In the genomic region with DNA sequence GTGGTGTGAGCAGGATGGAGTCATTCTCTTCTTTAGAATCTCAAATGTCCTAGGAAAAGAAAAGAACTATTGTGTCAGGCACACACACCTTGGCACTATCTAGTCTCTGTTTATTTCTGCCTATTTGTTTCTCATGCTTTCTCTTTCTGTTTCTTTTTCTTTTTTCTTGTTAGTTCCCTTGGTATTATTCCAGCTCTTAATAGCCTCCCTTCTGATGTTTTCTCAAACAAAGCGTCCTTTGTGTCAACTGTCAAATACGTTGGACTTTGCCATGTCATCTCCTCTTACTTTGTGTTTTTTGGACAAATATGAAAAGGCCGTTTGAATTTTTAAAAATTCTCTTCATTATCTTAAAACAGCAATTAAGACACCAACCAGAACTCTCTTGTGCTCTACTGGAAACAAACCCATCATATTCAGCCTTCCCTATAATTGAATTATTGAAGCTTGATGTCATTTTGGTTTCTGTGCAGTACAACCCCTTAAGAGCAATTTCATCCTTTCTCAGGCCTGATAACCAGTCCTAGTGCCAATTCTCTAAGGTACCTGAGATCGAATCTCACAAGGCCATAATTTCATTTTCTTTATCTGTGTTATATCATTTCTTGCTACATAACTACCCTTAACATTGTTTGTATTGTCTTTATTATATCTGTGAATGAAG, we compare ENCODE assay signal across 1 cellular context.
TF ChIP-seq lines count a peak whose summit lies in the region.

No MANE protein-coding gene starts in this region.

TF ChIP-seq in HepG2, 621 proteins besides CTCF, POLR2A, EP300 and RAD21 (continued from another document and continues in another):
- TF ChIP-seq, protein P1, sequence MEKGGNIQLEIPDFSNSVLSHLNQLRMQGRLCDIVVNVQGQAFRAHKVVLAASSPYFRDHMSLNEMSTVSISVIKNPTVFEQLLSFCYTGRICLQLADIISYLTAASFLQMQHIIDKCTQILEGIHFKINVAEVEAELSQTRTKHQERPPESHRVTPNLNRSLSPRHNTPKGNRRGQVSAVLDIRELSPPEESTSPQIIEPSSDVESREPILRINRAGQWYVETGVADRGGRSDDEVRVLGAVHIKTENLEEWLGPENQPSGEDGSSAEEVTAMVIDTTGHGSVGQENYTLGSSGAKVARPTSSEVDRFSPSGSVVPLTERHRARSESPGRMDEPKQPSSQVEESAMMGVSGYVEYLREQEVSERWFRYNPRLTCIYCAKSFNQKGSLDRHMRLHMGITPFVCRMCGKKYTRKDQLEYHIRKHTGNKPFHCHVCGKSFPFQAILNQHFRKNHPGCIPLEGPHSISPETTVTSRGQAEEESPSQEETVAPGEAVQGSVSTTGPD (CRISPR knock-in tag; IDR thresholded peaks at IDR 0.05), result no peak
- TF ChIP-seq ZKSCAN5 (CRISPR knock-in tag; IDR thresholded peaks at IDR 0.05) (no peak), ZNF17 (CRISPR knock-in tag; IDR thresholded peaks at IDR 0.05) (no peak), ZNF546 (CRISPR knock-in tag; conservative IDR thresholded peaks at IDR 0.05) (no peak), ZNF232 (CRISPR knock-in tag; IDR thresholded peaks at IDR 0.05; ENCODE audit: borderline replicate concordance) (no peak), MXD4 (CRISPR knock-in tag; IDR thresholded peaks at IDR 0.05) (no peak), ATM (IDR thresholded peaks at IDR 0.05; ENCODE audit: borderline replicate concordance) (no peak), HDAC2 (CRISPR knock-in tag; IDR thresholded peaks at IDR 0.05) (peak; percentile 42; the same call in 1 of the 2 replicates), ZNF850 (CRISPR knock-in tag; conservative IDR thresholded peaks at IDR 0.05) (no peak), NFKBIZ (CRISPR knock-in tag; IDR thresholded peaks at IDR 0.05) (no peak), ZNF367 (CRISPR knock-in tag; IDR thresholded peaks at IDR 0.05; ENCODE audit: borderline replicate concordance) (no peak), NFE2L2 (IDR thresholded peaks at IDR 0.05; ENCODE audit: low read length) (peak; percentile 18; the same call in 1 of the 2 replicates), KLF16 (CRISPR knock-in tag; IDR thresholded peaks at IDR 0.05) (no peak), RARA (CRISPR knock-in tag; IDR thresholded peaks at IDR 0.05) (no peak), HNF4A (CRISPR knock-in tag; IDR thresholded peaks at IDR 0.05) (peak; percentile 66), ZNF839 (CRISPR knock-in tag; IDR thresholded peaks at IDR 0.05; ENCODE audit: borderline replicate concordance) (no peak), ZFY (CRISPR knock-in tag; IDR thresholded peaks at IDR 0.05) (no peak), ZNF382 (CRISPR knock-in tag; IDR thresholded peaks at IDR 0.05; ENCODE audit: borderline replicate concordance) (no peak), SOX5 (CRISPR knock-in tag; IDR thresholded peaks at IDR 0.05; ENCODE audit: borderline replicate concordance) (peak; percentile 96), AGO2 (optimal IDR thresholded peaks at IDR 0.05; ENCODE audit: low read depth, low read length) (no peak), SNAPC2 (CRISPR knock-in tag; IDR thresholded peaks at IDR 0.05) (no peak), CENPT (CRISPR knock-in tag; IDR thresholded peaks at IDR 0.05; ENCODE audit: low read depth) (no peak), ZNF672 (CRISPR knock-in tag; IDR thresholded peaks at IDR 0.05) (no peak), NONO (IDR thresholded peaks at IDR 0.05) (no peak), NONO (CRISPR knock-in tag; conservative IDR thresholded peaks at IDR 0.05) (no peak), ZNF235 (CRISPR knock-in tag; IDR thresholded peaks at IDR 0.05; ENCODE audit: borderline replicate concordance) (no peak), KDM3A (CRISPR knock-in tag; IDR thresholded peaks at IDR 0.05; ENCODE audit: low read depth) (no peak), ZNF331 (CRISPR knock-in tag; IDR thresholded peaks at IDR 0.05) (0 out of 2 replicates have a peak, but pooled peaks have one; percentile 18)
- TF ChIP-seq, protein P2, sequence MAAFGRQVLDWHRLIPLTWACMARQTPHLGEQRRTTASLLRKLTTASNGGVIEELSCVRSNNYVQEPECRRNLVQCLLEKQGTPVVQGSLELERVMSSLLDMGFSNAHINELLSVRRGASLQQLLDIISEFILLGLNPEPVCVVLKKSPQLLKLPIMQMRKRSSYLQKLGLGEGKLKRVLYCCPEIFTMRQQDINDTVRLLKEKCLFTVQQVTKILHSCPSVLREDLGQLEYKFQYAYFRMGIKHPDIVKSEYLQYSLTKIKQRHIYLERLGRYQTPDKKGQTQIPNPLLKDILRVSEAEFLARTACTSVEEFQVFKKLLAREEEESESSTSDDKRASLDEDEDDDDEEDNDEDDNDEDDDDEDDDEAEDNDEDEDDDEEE (CRISPR knock-in tag; IDR thresholded peaks at IDR 0.05), result no peak
- TF ChIP-seq, protein P3, sequence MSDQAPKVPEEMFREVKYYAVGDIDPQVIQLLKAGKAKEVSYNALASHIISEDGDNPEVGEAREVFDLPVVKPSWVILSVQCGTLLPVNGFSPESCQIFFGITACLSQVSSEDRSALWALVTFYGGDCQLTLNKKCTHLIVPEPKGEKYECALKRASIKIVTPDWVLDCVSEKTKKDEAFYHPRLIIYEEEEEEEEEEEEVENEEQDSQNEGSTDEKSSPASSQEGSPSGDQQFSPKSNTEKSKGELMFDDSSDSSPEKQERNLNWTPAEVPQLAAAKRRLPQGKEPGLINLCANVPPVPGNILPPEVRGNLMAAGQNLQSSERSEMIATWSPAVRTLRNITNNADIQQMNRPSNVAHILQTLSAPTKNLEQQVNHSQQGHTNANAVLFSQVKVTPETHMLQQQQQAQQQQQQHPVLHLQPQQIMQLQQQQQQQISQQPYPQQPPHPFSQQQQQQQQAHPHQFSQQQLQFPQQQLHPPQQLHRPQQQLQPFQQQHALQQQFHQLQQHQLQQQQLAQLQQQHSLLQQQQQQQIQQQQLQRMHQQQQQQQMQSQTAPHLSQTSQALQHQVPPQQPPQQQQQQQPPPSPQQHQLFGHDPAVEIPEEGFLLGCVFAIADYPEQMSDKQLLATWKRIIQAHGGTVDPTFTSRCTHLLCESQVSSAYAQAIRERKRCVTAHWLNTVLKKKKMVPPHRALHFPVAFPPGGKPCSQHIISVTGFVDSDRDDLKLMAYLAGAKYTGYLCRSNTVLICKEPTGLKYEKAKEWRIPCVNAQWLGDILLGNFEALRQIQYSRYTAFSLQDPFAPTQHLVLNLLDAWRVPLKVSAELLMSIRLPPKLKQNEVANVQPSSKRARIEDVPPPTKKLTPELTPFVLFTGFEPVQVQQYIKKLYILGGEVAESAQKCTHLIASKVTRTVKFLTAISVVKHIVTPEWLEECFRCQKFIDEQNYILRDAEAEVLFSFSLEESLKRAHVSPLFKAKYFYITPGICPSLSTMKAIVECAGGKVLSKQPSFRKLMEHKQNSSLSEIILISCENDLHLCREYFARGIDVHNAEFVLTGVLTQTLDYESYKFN (CRISPR knock-in tag; conservative IDR thresholded peaks at IDR 0.05), result peak; percentile 70
- TF ChIP-seq, protein P4, sequence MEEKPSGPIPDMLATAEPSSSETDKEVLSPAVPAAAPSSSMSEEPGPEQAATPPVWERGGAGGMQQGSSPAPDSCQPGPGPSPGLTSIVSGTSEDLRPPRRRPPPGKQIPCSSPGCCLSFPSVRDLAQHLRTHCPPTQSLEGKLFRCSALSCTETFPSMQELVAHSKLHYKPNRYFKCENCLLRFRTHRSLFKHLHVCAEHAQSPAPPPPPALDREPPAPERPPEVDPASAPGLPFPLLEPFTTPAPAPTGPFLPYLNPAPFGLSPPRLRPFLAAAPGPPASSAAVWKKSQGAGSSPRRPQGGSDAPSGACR (CRISPR knock-in tag; IDR thresholded peaks at IDR 0.05), result no peak
- TF ChIP-seq, protein P5, sequence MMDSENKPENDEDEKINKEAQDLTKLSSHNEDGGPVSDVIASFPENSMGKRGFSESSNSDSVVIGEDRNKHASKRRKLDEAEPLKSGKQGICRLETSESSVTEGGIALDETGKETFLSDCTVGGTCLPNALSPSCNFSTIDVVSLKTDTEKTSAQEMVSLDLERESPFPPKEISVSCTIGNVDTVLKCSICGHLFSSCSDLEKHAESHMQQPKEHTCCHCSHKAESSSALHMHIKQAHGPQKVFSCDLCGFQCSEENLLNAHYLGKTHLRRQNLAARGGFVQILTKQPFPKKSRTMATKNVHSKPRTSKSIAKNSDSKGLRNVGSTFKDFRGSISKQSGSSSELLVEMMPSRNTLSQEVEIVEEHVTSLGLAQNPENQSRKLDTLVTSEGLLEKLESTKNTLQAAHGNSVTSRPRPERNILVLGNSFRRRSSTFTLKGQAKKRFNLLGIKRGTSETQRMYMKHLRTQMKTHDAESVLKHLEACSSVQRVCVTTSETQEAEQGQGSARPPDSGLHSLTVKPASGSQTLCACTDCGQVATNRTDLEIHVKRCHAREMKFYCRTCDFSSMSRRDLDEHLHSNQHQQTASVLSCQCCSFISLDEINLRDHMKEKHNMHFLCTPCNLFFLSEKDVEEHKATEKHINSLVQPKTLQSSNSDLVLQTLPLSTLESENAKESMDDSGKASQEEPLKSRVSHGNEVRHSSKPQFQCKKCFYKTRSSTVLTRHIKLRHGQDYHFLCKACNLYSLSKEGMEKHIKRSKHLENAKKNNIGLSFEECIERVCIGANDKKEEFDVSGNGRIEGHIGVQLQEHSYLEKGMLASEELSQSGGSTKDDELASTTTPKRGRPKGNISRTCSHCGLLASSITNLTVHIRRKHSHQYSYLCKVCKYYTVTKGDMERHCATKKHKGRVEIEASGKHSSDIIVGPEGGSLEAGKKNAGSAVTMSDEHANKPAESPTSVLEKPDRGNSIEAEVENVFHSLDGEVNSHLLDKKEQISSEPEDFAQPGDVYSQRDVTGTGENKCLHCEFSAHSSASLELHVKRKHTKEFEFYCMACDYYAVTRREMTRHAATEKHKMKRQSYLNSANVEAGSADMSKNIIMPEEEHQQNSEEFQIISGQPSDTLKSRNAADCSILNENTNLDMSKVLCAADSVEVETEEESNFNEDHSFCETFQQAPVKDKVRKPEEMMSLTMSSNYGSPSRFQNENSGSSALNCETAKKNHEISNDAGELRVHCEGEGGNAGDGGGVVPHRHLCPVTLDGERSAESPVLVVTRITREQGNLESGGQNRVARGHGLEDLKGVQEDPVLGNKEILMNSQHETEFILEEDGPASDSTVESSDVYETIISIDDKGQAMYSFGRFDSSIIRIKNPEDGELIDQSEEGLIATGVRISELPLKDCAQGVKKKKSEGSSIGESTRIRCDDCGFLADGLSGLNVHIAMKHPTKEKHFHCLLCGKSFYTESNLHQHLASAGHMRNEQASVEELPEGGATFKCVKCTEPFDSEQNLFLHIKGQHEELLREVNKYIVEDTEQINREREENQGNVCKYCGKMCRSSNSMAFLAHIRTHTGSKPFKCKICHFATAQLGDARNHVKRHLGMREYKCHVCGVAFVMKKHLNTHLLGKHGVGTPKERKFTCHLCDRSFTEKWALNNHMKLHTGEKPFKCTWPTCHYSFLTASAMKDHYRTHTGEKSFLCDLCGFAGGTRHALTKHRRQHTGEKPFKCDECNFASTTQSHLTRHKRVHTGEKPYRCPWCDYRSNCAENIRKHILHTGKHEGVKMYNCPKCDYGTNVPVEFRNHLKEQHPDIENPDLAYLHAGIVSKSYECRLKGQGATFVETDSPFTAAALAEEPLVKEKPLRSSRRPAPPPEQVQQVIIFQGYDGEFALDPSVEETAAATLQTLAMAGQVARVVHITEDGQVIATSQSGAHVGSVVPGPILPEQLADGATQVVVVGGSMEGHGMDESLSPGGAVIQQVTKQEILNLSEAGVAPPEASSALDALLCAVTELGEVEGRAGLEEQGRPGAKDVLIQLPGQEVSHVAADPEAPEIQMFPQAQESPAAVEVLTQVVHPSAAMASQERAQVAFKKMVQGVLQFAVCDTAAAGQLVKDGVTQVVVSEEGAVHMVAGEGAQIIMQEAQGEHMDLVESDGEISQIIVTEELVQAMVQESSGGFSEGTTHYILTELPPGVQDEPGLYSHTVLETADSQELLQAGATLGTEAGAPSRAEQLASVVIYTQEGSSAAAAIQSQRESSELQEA (CRISPR knock-in tag; IDR thresholded peaks at IDR 0.05; ENCODE audit: not compliant biosample characterization), result no peak
- TF ChIP-seq, protein P6, sequence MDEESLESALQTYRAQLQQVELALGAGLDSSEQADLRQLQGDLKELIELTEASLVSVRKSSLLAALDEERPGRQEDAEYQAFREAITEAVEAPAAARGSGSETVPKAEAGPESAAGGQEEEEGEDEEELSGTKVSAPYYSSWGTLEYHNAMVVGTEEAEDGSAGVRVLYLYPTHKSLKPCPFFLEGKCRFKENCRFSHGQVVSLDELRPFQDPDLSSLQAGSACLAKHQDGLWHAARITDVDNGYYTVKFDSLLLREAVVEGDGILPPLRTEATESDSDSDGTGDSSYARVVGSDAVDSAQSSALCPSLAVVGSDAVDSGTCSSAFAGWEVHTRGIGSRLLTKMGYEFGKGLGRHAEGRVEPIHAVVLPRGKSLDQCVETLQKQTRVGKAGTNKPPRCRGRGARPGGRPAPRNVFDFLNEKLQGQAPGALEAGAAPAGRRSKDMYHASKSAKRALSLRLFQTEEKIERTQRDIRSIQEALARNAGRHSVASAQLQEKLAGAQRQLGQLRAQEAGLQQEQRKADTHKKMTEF (CRISPR knock-in tag; IDR thresholded peaks at IDR 0.05), result no peak
- TF ChIP-seq, protein P7, sequence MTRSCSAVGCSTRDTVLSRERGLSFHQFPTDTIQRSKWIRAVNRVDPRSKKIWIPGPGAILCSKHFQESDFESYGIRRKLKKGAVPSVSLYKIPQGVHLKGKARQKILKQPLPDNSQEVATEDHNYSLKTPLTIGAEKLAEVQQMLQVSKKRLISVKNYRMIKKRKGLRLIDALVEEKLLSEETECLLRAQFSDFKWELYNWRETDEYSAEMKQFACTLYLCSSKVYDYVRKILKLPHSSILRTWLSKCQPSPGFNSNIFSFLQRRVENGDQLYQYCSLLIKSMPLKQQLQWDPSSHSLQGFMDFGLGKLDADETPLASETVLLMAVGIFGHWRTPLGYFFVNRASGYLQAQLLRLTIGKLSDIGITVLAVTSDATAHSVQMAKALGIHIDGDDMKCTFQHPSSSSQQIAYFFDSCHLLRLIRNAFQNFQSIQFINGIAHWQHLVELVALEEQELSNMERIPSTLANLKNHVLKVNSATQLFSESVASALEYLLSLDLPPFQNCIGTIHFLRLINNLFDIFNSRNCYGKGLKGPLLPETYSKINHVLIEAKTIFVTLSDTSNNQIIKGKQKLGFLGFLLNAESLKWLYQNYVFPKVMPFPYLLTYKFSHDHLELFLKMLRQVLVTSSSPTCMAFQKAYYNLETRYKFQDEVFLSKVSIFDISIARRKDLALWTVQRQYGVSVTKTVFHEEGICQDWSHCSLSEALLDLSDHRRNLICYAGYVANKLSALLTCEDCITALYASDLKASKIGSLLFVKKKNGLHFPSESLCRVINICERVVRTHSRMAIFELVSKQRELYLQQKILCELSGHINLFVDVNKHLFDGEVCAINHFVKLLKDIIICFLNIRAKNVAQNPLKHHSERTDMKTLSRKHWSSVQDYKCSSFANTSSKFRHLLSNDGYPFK (CRISPR knock-in tag; IDR thresholded peaks at IDR 0.05; ENCODE audit: borderline replicate concordance), result no peak
- TF ChIP-seq, protein P8, sequence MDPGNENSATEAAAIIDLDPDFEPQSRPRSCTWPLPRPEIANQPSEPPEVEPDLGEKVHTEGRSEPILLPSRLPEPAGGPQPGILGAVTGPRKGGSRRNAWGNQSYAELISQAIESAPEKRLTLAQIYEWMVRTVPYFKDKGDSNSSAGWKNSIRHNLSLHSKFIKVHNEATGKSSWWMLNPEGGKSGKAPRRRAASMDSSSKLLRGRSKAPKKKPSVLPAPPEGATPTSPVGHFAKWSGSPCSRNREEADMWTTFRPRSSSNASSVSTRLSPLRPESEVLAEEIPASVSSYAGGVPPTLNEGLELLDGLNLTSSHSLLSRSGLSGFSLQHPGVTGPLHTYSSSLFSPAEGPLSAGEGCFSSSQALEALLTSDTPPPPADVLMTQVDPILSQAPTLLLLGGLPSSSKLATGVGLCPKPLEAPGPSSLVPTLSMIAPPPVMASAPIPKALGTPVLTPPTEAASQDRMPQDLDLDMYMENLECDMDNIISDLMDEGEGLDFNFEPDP (CRISPR knock-in tag; conservative IDR thresholded peaks at IDR 0.05), result no peak
- TF ChIP-seq, protein P9, sequence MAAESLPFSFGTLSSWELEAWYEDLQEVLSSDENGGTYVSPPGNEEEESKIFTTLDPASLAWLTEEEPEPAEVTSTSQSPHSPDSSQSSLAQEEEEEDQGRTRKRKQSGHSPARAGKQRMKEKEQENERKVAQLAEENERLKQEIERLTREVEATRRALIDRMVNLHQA (CRISPR knock-in tag; IDR thresholded peaks at IDR 0.05), result no peak
